Comparison of ENCODE assay signal across 8 cellular contexts in the genomic region with DNA sequence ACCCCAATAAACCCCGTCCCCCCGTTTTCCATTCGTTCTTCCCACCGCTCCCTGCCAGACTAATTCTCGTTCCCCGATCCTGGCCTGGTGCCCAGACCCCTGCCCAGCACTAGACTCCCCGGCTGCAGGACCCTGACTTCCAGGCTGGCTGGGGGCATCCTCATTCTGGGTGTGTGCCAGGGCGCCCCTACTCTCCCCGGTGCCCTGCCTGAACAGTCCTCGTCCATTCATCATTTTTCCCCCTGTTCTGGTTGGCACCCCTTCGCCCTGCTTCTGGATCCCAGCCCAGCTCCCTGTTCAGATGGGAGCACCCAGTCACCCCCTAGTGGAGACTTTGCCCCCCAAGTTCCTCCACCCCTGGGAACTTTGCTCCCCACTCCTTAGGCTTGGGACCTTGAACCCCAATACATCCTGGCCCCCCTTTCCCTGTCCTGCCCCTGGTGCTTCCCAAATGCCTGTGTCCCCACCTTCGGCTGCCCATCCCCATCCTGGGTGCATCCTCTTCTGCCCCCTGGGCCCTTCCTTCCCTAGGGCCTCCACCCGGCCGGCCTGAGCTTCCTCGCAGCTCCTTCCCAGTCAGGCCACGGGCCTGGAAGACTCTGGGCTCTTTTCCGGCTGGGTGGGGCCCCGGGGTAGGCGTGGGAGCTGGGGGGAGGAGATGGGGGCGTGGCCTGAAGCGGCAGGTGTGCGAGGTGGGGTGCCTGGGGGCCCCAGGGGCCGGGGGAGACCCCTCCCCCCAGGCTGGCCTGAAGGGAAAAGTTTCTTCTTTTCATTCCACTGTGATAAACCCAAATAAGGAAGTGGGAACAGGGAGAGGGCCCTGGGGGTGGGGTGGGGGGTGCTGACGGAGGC. TPM values are rescaled to one million over a fixed set of nuclear protein-coding genes. Genes with fewer than 3 reads are reported as not detected.
DNase-seq lines count a peak whose midpoint lies in the region; ATAC-seq lines count a peak whose summit lies in the region.

No MANE protein-coding gene starts in this region.

- H3K36me3 ChIP-seq in effector memory CD4-positive, alpha-beta T cell (ENCODE audit: control insufficient read depth, insufficient read depth, low read length), result no peaks in the 10 kb centered on the region

- H3K27me3 ChIP-seq in effector memory CD4-positive, alpha-beta T cell (replicated peaks; ENCODE audit: control insufficient read depth, insufficient read depth, low read length, poor library complexity, severe bottlenecking), result no peaks in the 10 kb centered on the region
- H3K27me3 ChIP-seq in mononuclear cell (ENCODE audit: insufficient read depth, low read length), result no peaks in the 10 kb centered on the region

- H3K9me3 ChIP-seq in effector memory CD4-positive, alpha-beta T cell (ENCODE audit: control insufficient read depth, low read length), result no peaks in the 10 kb centered on the region
- H3K9me3 ChIP-seq in mononuclear cell (ENCODE audit: low read depth, low read length), result no peaks in the 10 kb centered on the region

- DNase-seq in stimulated activated CD4-positive, alpha-beta T cell treated with anti-CD3 and anti-CD28 coated beads, Interleukin-15, amount 100 ng/mL, for 24 hours, result peak; percentile 56
- no peak for DNase-seq in stimulated activated CD4-positive, alpha-beta T cell treated with anti-CD3 and anti-CD28 coated beads, Interleukin-4, amount 100 ng/mL, for 1 hour
- DNase-seq in RPMI8226 (peak; percentile 47), DMS114 treated with DMSO at 0.1 percent for 48 hours (lab: John Stamatoyannopoulos, UW; ENCODE audit: unreplicated experiment) (no peak)
- no peak for DNase-seq in effector memory CD4-positive, alpha-beta T cell
- DNase-seq in stimulated activated CD4-positive, alpha-beta T cell treated with anti-CD3 and anti-CD28 coated beads, Interleukin-2, amount 100 ng/mL, for 48 hours, result no peak

- peak overlapping the region; percentile 65 for H3K4me3 ChIP-seq in effector memory CD4-positive, alpha-beta T cell (ENCODE audit: insufficient read depth, low read depth, low read length, poor library complexity, severe bottlenecking)
- H3K4me3 ChIP-seq in mononuclear cell (ENCODE audit: low read length), result peak overlapping the region; percentile 57

- no peak overlapping the region for H3K27ac ChIP-seq in effector memory CD4-positive, alpha-beta T cell (ENCODE audit: insufficient read depth, low read length, poor library complexity, severe bottlenecking)

- no peak for ATAC-seq in HG03521 (IDR thresholded peaks at IDR 0.05; ENCODE audit: unreplicated experiment)

- H3K4me1 ChIP-seq in effector memory CD4-positive, alpha-beta T cell (ENCODE audit: control insufficient read depth, insufficient read depth, low read length, poor library complexity, severe bottlenecking), result peaks cover 32% of the 10 kb centered on the region
- peaks cover 27% of the 10 kb centered on the region for H3K4me1 ChIP-seq in mononuclear cell (ENCODE audit: insufficient read depth, low read length)

RNA-seq across cellular contexts. Expression of gene PLCB3, which starts 0.9 kb away (rescaled TPM):
- total RNA-seq in mononuclear cell, result 3.7 TPM

RNA-seq across cellular contexts. Expression of gene PPP1R14B, which starts 5.5 kb away (rescaled TPM):
- total RNA-seq in mononuclear cell, result 26.4 TPM

RNA-seq across cellular contexts. Expression of gene FKBP2, which starts 11.3 kb away (rescaled TPM):
- 8.1 TPM for total RNA-seq in mononuclear cell

RNA-seq across cellular contexts. Expression of gene VEGFB, which starts 17.8 kb away (rescaled TPM):
- total RNA-seq in mononuclear cell, result 9.1 TPM

RNA-seq across cellular contexts. Expression of gene DNAJC4, which starts 21.9 kb away (rescaled TPM):
- total RNA-seq in mononuclear cell, result 13.1 TPM

Comparison
In these comparisons a context has a peak if more than half of its experiments do, and no peak if none do; other contexts are left out.
1. DNase-seq: peak in stimulated activated CD4-positive, alpha-beta T cell treated with anti-CD3 and anti-CD28 coated beads, Interleukin-15, amount 100 ng/mL, for 24 hours (single experiment) and RPMI8226 (single experiment); none in stimulated activated CD4-positive, alpha-beta T cell treated with anti-CD3 and anti-CD28 coated beads, Interleukin-4, amount 100 ng/mL, for 1 hour (single experiment), effector memory CD4-positive, alpha-beta T cell (0 of 3), stimulated activated CD4-positive, alpha-beta T cell treated with anti-CD3 and anti-CD28 coated beads, Interleukin-2, amount 100 ng/mL, for 48 hours (0 of 2) and DMS114 treated with DMSO at 0.1 percent for 48 hours (single experiment).